8 cellular contexts compared by ENCODE assay signal in genomic region chr17:73189417-73190099, GRCh38. TPM values are rescaled to one million over a fixed set of nuclear protein-coding genes. Genes with fewer than 3 reads are reported as not detected.
DNase-seq lines count a peak whose midpoint lies in the region; ATAC-seq, FAIRE-seq and TF ChIP-seq lines count a peak whose summit lies in the region.

No MANE protein-coding gene starts in this region.

- H3K4me1 ChIP-seq in heart right ventricle (peaks cover 3 to 20% (median 15%) of the 10 kb centered on the region in 9 donors), right atrium auricular region (peaks cover 0 to 18% of the 10 kb centered on the region in 2 donors), K562 (replicated peaks in 1 of 2; ENCODE audit: control insufficient read depth in 2 of 2, insufficient read depth in 2 of 2, low read length in 2 of 2) (peaks cover 4 to 16% of the 10 kb centered on the region in 2 experiments; a peak in 4 of 5 replicates), mesenchymal stem cell (ENCODE audit: control insufficient read depth, insufficient read depth, low read depth, low read length) (peaks cover 6% of the 10 kb centered on the region), HAP-1 (peaks cover 7% of the 10 kb centered on the region; the same call in 1 of the 2 replicates)

- no peak for TF ChIP-seq EP300 in K562 (IDR thresholded peaks at IDR 0.05; ENCODE audit: low read length)

- H2BK15ac ChIP-seq in mesenchymal stem cell (ENCODE audit: low read depth, poor library complexity, severe bottlenecking), result no peak overlapping the region

- in situ Hi-C loops in K562 (cut with MboI), result loop anchor here (5.0 to 10.0 kb wide), 2 partner anchors 462 to 625 kb away; no protein-coding TSS in a partner anchor
- in situ Hi-C loops in HAP-1 (cut with MboI; ENCODE audit: low sequenced_read_pairs), result loop anchor here (25.0 kb wide), 1 partner anchor 452 kb away; no protein-coding TSS in a partner anchor

- H3K36me3 ChIP-seq in heart right ventricle, result no peaks in the 10 kb centered on the region
- H3K36me3 ChIP-seq in right atrium auricular region, result no peaks in the 10 kb centered on the region
- H3K36me3 ChIP-seq in K562 (ENCODE audit: control insufficient read depth, insufficient read depth, low read length), result no peaks in the 10 kb centered on the region
- H3K36me3 ChIP-seq in mesenchymal stem cell (ENCODE audit: control insufficient read depth in 1 of 2, insufficient read depth in 2 of 2, low read depth in 1 of 2, low read length in 2 of 2), result no peaks in the 10 kb centered on the region
- H3K36me3 ChIP-seq in HAP-1 (replicated peaks), result peaks cover 10% of the 10 kb centered on the region

- TF ChIP-seq CTCF in heart right ventricle (IDR thresholded peaks at IDR 0.05), result peak in 8 of 9 donors; percentile 8 to 60 (median 44)
- TF ChIP-seq CTCF in right atrium auricular region (IDR thresholded peaks at IDR 0.05), result peak in 1 of 2 donors; percentile 61
- TF ChIP-seq CTCF in K562 (IDR thresholded peaks at IDR 0.05 in 2 of 3, conservative IDR thresholded peaks at IDR 0.05 in 1 of 3; ENCODE audit: insufficient read depth in 2 of 3, low read depth in 1 of 3, low read length in 3 of 3), result peak; percentile 55 to 81 (median 63)

- no peak overlapping the region for H2AK5ac ChIP-seq in mesenchymal stem cell (ENCODE audit: low read length, severe bottlenecking)

- H3K4ac ChIP-seq in mesenchymal stem cell (ENCODE audit: low read depth in 1 of 2, low read length in 2 of 2), result peak overlapping the region in 1 of 2 experiments; percentile 27

- 79% methylated on average over 6 of the region's 6 CpGs for WGBS in heart right ventricle, 2 donors
- WGBS in K562 (ENCODE audit: insufficient coverage, low coverage, missing lambda C conversion rate), result 50% methylated on average over 6 of the region's 6 CpGs
- 73% methylated on average over 5 of the region's 6 CpGs for WGBS in mesenchymal stem cell

- peak overlapping the region; percentile 51 for H4K8ac ChIP-seq in mesenchymal stem cell (ENCODE audit: low read length)

- H2BK12ac ChIP-seq in mesenchymal stem cell (ENCODE audit: low read length in 2 of 2), result peak overlapping the region in 1 of 2 experiments; percentile 86

- no peak overlapping the region for H2BK5ac ChIP-seq in mesenchymal stem cell (ENCODE audit: low read depth, low read length, poor library complexity, severe bottlenecking)

- H3K18ac ChIP-seq in mesenchymal stem cell (ENCODE audit: low read depth in 1 of 2, low read length in 2 of 2), result peak overlapping the region in 1 of 2 experiments; percentile 28

- no peak overlapping the region for H3K14ac ChIP-seq in mesenchymal stem cell (ENCODE audit: low read length in 2 of 2)

- H4K20me1 ChIP-seq in K562 (replicated peaks; ENCODE audit: control insufficient read depth, insufficient read depth, low read length), result no peaks in the 10 kb centered on the region

- BruUV-seq in K562 (replicated peaks; lab: Mats Ljungman, UMichigan), result no TSS peak

- no peaks in the 10 kb centered on the region for H3K9me1 ChIP-seq in K562 (ENCODE audit: control insufficient read depth, insufficient read depth, low read length)

- no peak overlapping the region for H3K4me3 Mint-ChIP-seq in activated T-helper 2 cell treated with anti-CD3 and anti-CD28 coated beads, Interferon-gamma antibody, Interleukin-2, Interleukin-4, amounts not matched to agents 10 μg/mL and 5 μg/mL and 100 μg/mL, durations not matched to agents 14 hours and 24 hours and 36 hours (ENCODE audit: low read depth)

- H3K4me2 ChIP-seq in K562 (ENCODE audit: insufficient read depth, low read length), result no peak overlapping the region
- no peak overlapping the region for H3K4me2 ChIP-seq in mesenchymal stem cell (ENCODE audit: low read length, poor library complexity, severe bottlenecking)

- POLR2A ChIA-PET in K562 (lab: Yijun Ruan, JAX), result interaction anchor here (0.6 to 1.4 kb wide), 5 partner anchors 10 to 633 kb away, joined by 3 to 4 read pairs (median 3); no protein-coding TSS in a partner anchor

- no peak overlapping the region for H4K91ac ChIP-seq in mesenchymal stem cell (ENCODE audit: low read length)

- H3K9me3 ChIP-seq in heart right ventricle, result no peaks in the 10 kb centered on the region
- no peaks in the 10 kb centered on the region for H3K9me3 ChIP-seq in right atrium auricular region
- no peaks in the 10 kb centered on the region for H3K9me3 ChIP-seq in K562 (replicated peaks; ENCODE audit: control insufficient read depth, insufficient read depth, low read depth, low read length)
- no peaks in the 10 kb centered on the region for H3K9me3 ChIP-seq in mesenchymal stem cell (ENCODE audit: control insufficient read depth, low read length)
- H3K9me3 ChIP-seq in HAP-1, result no peaks in the 10 kb centered on the region

- H2AFZ ChIP-seq in K562 (ENCODE audit: low read depth, low read length) (no peak overlapping the region), mesenchymal stem cell (ENCODE audit: low read depth, low read length) (no peak overlapping the region)

- ATAC-seq in heart right ventricle (peak in 2 of 8 donors; percentile 24 to 26), K562 (peak; percentile 13; the same call in 1 of the 3 replicates)

- no peaks in the 10 kb centered on the region for H3K9me3 Mint-ChIP-seq in activated T-helper 2 cell treated with anti-CD3 and anti-CD28 coated beads, Interferon-gamma antibody, Interleukin-2, Interleukin-4, amounts not matched to agents 10 μg/mL and 5 μg/mL and 100 μg/mL, durations not matched to agents 14 hours and 24 hours and 36 hours

- no peaks in the 10 kb centered on the region for H3K27me3 Mint-ChIP-seq in activated T-helper 2 cell treated with anti-CD3 and anti-CD28 coated beads, Interferon-gamma antibody, Interleukin-2, Interleukin-4, amounts not matched to agents 10 μg/mL and 5 μg/mL and 100 μg/mL, durations not matched to agents 14 hours and 24 hours and 36 hours (ENCODE audit: low read depth)

- no peak overlapping the region for H2BK120ac ChIP-seq in mesenchymal stem cell (ENCODE audit: low read depth, low read length)

- FAIRE-seq in K562 (lab: Jason Lieb, UNC), result no peak

- intact Hi-C loops in heart right ventricle (cut with DNase I), result loop anchor here in 8 of 10 donors (2.0 to 10.0 kb wide), 9 partner anchors 43 to 632 kb away; partner anchors contain the start of gene CDC42EP4 (in 1 of the 8)
- intact Hi-C loops in K562 (cut with micrococcal nuclease), result loop anchor here (1.0 to 5.0 kb wide), 3 partner anchors 63 to 462 kb away; no protein-coding TSS in a partner anchor
- intact Hi-C loops in activated T-helper 2 cell treated with anti-CD3 and anti-CD28 coated beads, Interferon-gamma antibody, Interleukin-2, Interleukin-4, amounts not matched to agents 10 μg/mL and 5 μg/mL and 100 μg/mL, durations not matched to agents 14 hours and 24 hours and 36 hours (cut with micrococcal nuclease), result loop anchor here (5.0 kb wide), 1 partner anchor 123 kb away; the partner anchor contains the start of gene CDC42EP4

- H3K4me1 Mint-ChIP-seq in activated T-helper 2 cell treated with anti-CD3 and anti-CD28 coated beads, Interferon-gamma antibody, Interleukin-2, Interleukin-4, amounts not matched to agents 10 μg/mL and 5 μg/mL and 100 μg/mL, durations not matched to agents 14 hours and 24 hours and 36 hours (ENCODE audit: low read depth), result peaks cover 14% of the 10 kb centered on the region

- CTCF ChIA-PET in K562 (lab: Yijun Ruan, JAX; ENCODE audit: low intra/inter-chr PET ratio), result interaction anchor here (0.7 to 6.4 kb wide), 3 partner anchors 463 to 633 kb away, joined by 3 to 72 read pairs (median 5); no protein-coding TSS in a partner anchor

- peaks cover 3% of the 10 kb centered on the region for H3K36me3 Mint-ChIP-seq in activated T-helper 2 cell treated with anti-CD3 and anti-CD28 coated beads, Interferon-gamma antibody, Interleukin-2, Interleukin-4, amounts not matched to agents 10 μg/mL and 5 μg/mL and 100 μg/mL, durations not matched to agents 14 hours and 24 hours and 36 hours (ENCODE audit: low read depth)

- H3K4me3 ChIP-seq in heart right ventricle, result no peak overlapping the region
- no peak overlapping the region for H3K4me3 ChIP-seq in right atrium auricular region
- no peak overlapping the region for H3K4me3 ChIP-seq in K562
- H3K4me3 ChIP-seq in mesenchymal stem cell (ENCODE audit: insufficient read depth in 1 of 2, low read depth in 1 of 2, low read length in 2 of 2), result no peak overlapping the region
- H3K4me3 ChIP-seq in HAP-1, result no peak overlapping the region

- peak; percentile 82 to 91 for TF ChIP-seq RAD21 in K562 (CRISPR knock-in tag; conservative IDR thresholded peaks at IDR 0.05 in 1 of 2, IDR thresholded peaks at IDR 0.05 in 1 of 2)

- peaks cover 9% of the 10 kb centered on the region for H3K79me1 ChIP-seq in mesenchymal stem cell (replicated peaks; ENCODE audit: low read length, poor library complexity, severe bottlenecking)

- DNase-seq in heart right ventricle (no peak), right atrium auricular region (ENCODE audit: low spot score) (no peak), NCI-H226 (peak; percentile 47), K562 (ENCODE audit: extremely low read depth in 1 of 4, low spot score in 3 of 4) (peak in 2 of 4 experiments; percentile 33 to 53), mesenchymal stem cell (peak; percentile 81), HAP-1 (ENCODE audit: low spot score in 2 of 2) (no peak)
- no peak for DNase-seq in activated CD8-positive, alpha-beta memory T cell treated with anti-CD3 and anti-CD28 coated beads for 24 hours
- DNase-seq in activated T-helper 2 cell treated with anti-CD3 and anti-CD28 coated beads, Interferon-gamma antibody, Interleukin-2, Interleukin-4, amounts not matched to agents 10 μg/mL and 5 μg/mL and 100 μg/mL, durations not matched to agents 14 hours and 24 hours and 36 hours (ENCODE audit: low spot score), result no peak

- H3K23ac ChIP-seq in mesenchymal stem cell (ENCODE audit: low read length in 2 of 2), result no peak overlapping the region

- no peak for TF ChIP-seq POLR2A in K562 (conservative IDR thresholded peaks at IDR 0.05)

- H3K27ac Mint-ChIP-seq in activated T-helper 2 cell treated with anti-CD3 and anti-CD28 coated beads, Interferon-gamma antibody, Interleukin-2, Interleukin-4, amounts not matched to agents 10 μg/mL and 5 μg/mL and 100 μg/mL, durations not matched to agents 14 hours and 24 hours and 36 hours, result no peak overlapping the region

- peaks cover 17% of the 10 kb centered on the region for H3K79me2 ChIP-seq in K562 (ENCODE audit: control insufficient read depth, insufficient read depth, low read length)

- no peak overlapping the region for H3K9ac ChIP-seq in K562 (ENCODE audit: insufficient read depth in 1 of 2, low read depth in 2 of 2, low read length in 2 of 2)
- H3K9ac ChIP-seq in mesenchymal stem cell (ENCODE audit: low read length), result no peak overlapping the region

- H3K27me3 ChIP-seq in heart right ventricle (no peaks in the 10 kb centered on the region), right atrium auricular region (no peaks in the 10 kb centered on the region), K562 (ENCODE audit: control insufficient read depth in 2 of 2, insufficient read depth in 2 of 2, low read length in 2 of 2) (no peaks in the 10 kb centered on the region), mesenchymal stem cell (ENCODE audit: control insufficient read depth in 1 of 2, insufficient read depth in 1 of 2, low read length in 2 of 2) (no peaks in the 10 kb centered on the region), HAP-1 (ENCODE audit: low read depth) (no peaks in the 10 kb centered on the region)

- H3K27ac ChIP-seq in heart right ventricle (no peak overlapping the region), right atrium auricular region (no peak overlapping the region), K562 (ENCODE audit: extremely low read depth, low read depth, low read length) (no peak overlapping the region), mesenchymal stem cell (ENCODE audit: low read length, poor library complexity, severe bottlenecking) (no peak overlapping the region)

RNA-seq across cellular contexts. Expression of gene COG1, which starts 3.3 kb away (rescaled TPM):
- total RNA-seq in heart right ventricle (10 to 100 TPM; 44.4 to 70.6 (median 58.0) TPM), right atrium auricular region (10 to 100 TPM; 17.3 to 21.3 TPM), K562 (2014; rRNA removed) (10.8 and 16.6 TPM in 2 replicates), K562 (2014; rRNA removed; fragmentation: Illumina TruSeq; extraction: Trizol) (12.3 and 14.0 TPM in 2 replicates), K562 (2015; rRNA removed; fragmentation: Illumina TruSeq; extraction: Trizol) (13.8 and 18.5 TPM in 2 replicates), K562 (2021) (23.9 and 26.8 TPM in 2 replicates)
- polyA plus RNA-seq in heart right ventricle (10 to 100 TPM; 27.1 to 97.2 TPM), K562 (2011; rRNA removed) (16.2 and 22.8 TPM in 2 replicates), K562 (2014; fragmentation: Illumina TruSeq; extraction: Trizol) (19.6 and 28.3 TPM in 2 replicates), K562 (2014; fragmentation: Nextera tagmentation; extraction: Ambion mirVana) (1 to 10 TPM; 9.5 to 9.9 TPM), K562 (2014; rRNA removed) (12.9 and 13.9 TPM in 2 replicates)
- 66.6 and 89.3 TPM in 2 replicates for total RNA-seq in K562 (2011; cell fraction: chromatin; rRNA removed; ENCODE audit: low replicate concordance)
- total RNA-seq in K562 (2011; cell fraction: nucleolus; rRNA removed), result 46.7 and 60.0 TPM in 2 replicates
- 49.8 and 61.1 TPM in 2 replicates for total RNA-seq in K562 (2011; cell fraction: nucleoplasm; rRNA removed)
- 13.1 and 18.9 TPM in 2 replicates for polyA plus RNA-seq in K562 (2011; cell fraction: cytosol; rRNA removed)
- 55.2 and 65.8 TPM in 2 replicates for polyA plus RNA-seq in K562 (2011; cell fraction: nucleus; rRNA removed)
- polyA plus RNA-seq in K562 (2012), result 23.6 and 25.0 TPM in 2 replicates
- polyA minus RNA-seq in K562 (2011; rRNA and poly(A)+ RNA removed), result 20.6 and 23.9 TPM in 2 replicates
- 15.8 and 17.8 TPM in 2 replicates for polyA minus RNA-seq in K562 (2011; cell fraction: cytosol; rRNA and poly(A)+ RNA removed)
- polyA minus RNA-seq in K562 (2011; cell fraction: nucleus; rRNA and poly(A)+ RNA removed), result 42.4 and 45.0 TPM in 2 replicates
- 39.7 TPM for polyA plus RNA-seq in mesenchymal stem cell (2013, experiment 1 of 2)
- 37.5 TPM for polyA plus RNA-seq in mesenchymal stem cell (2013, experiment 2 of 2)
- 31.4 and 31.5 TPM in 2 replicates for total RNA-seq in activated T-helper 2 cell treated with anti-CD3 and anti-CD28 coated beads, Interferon-gamma antibody, Interleukin-2, Interleukin-4, amounts not matched to agents 10 μg/mL and 5 μg/mL and 100 μg/mL, durations not matched to agents 14 hours and 24 hours and 36 hours

RNA-seq across cellular contexts. Expression of gene SSTR2, which starts 24.7 kb away (rescaled TPM):
- total RNA-seq in heart right ventricle (1 to 10 TPM in 2 of 10 donors, under 1 TPM in 8; 0.04 to 1.2 (median 0.44) TPM), right atrium auricular region (1 to 10 TPM in 1 of 2 donors, under 1 TPM in 1; 0.20 to 1.1 TPM), K562 (2014; rRNA removed) (not detected in 2 replicates), K562 (2014; rRNA removed; fragmentation: Illumina TruSeq; extraction: Trizol) (not detected in 2 replicates), K562 (2015; rRNA removed; fragmentation: Illumina TruSeq; extraction: Trizol) (not detected in 2 replicates), K562 (2021) (not detected in 2 replicates)
- polyA plus RNA-seq in heart right ventricle (under 1 TPM; 0.16 to 0.37 TPM), K562 (2011; rRNA removed) (not detected in 2 replicates), K562 (2014; fragmentation: Illumina TruSeq; extraction: Trizol) (not detected in 2 replicates), K562 (2014; fragmentation: Nextera tagmentation; extraction: Ambion mirVana) (under 1 TPM in 1 of 2 experiments, not detected in 1; 0.03 TPM), K562 (2014; rRNA removed) (not detected in 2 replicates)
- not detected in 2 replicates for total RNA-seq in K562 (2011; cell fraction: chromatin; rRNA removed; ENCODE audit: low replicate concordance)
- total RNA-seq in K562 (2011; cell fraction: nucleolus; rRNA removed), result not detected in 2 replicates
- total RNA-seq in K562 (2011; cell fraction: nucleoplasm; rRNA removed), result not detected in 2 replicates
- polyA plus RNA-seq in K562 (2011; cell fraction: cytosol; rRNA removed), result not detected in 2 replicates
- not detected in 2 replicates for polyA plus RNA-seq in K562 (2011; cell fraction: nucleus; rRNA removed)
- 0.04 TPM in 2 replicates for polyA plus RNA-seq in K562 (2012)
- not detected in 2 replicates for polyA minus RNA-seq in K562 (2011; rRNA and poly(A)+ RNA removed)
- polyA minus RNA-seq in K562 (2011; cell fraction: cytosol; rRNA and poly(A)+ RNA removed), result not detected in 2 replicates
- polyA minus RNA-seq in K562 (2011; cell fraction: nucleus; rRNA and poly(A)+ RNA removed), result not detected in 2 replicates
- polyA plus RNA-seq in mesenchymal stem cell (2013, experiment 1 of 2), result 0.03 TPM
- polyA plus RNA-seq in mesenchymal stem cell (2013, experiment 2 of 2), result 0.12 TPM
- total RNA-seq in activated T-helper 2 cell treated with anti-CD3 and anti-CD28 coated beads, Interferon-gamma antibody, Interleukin-2, Interleukin-4, amounts not matched to agents 10 μg/mL and 5 μg/mL and 100 μg/mL, durations not matched to agents 14 hours and 24 hours and 36 hours, result 0.91 and 0.97 TPM in 2 replicates

Comparison
In these comparisons a context has a peak if more than half of its experiments do, and no peak if none do; other contexts are left out.
1. DNase-seq: peak in NCI-H226 (single experiment) and mesenchymal stem cell (single experiment); none in heart right ventricle (0 of 2), right atrium auricular region (single experiment), activated CD8-positive, alpha-beta memory T cell treated with anti-CD3 and anti-CD28 coated beads for 24 hours (single experiment), HAP-1 (0 of 2) and activated T-helper 2 cell treated with anti-CD3 and anti-CD28 coated beads, Interferon-gamma antibody, Interleukin-2, Interleukin-4, amounts not matched to agents 10 μg/mL and 5 μg/mL and 100 μg/mL, durations not matched to agents 14 hours and 24 hours and 36 hours (single experiment).